19 cellular contexts compared by ENCODE assay signal in the genomic region with DNA sequence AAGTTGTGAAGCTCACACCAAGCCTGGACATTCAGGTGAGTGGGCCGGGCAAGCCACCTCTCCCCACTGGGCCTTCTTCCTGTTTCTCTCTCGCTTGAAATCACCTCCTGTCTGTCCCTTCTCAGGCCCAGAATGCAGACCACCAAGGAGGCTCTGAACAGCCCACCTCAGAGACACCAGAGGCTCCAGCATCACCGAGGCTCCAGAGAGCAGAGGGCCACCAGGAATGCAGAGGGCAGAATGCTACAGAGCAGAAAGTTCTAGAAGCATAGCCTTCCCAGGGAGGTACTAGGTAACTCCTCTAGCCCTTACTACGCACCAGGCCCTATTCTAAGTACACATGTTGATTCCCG. TPM values are rescaled to one million over a fixed set of nuclear protein-coding genes. Genes with fewer than 3 reads are reported as not detected.
DNase-seq lines count a peak whose midpoint lies in the region; ATAC-seq, FAIRE-seq and TF ChIP-seq lines count a peak whose summit lies in the region.
"Had no signal": no experiment of that assay in that cellular context is flagged by ENCODE, and none has a peak within 500 bp of the region (broad histone marks: within the 10 kb centered on the region; RNA-seq: fewer than 3 reads in every experiment).

No MANE protein-coding gene starts in this region.

- no peaks in the 10 kb centered on the region for H3K9me2 ChIP-seq in Loucy (replicated peaks; ENCODE audit: low read depth, low read length)

- no peak for DNase-seq in activated naive CD4-positive, alpha-beta T cell treated with Interleukin-2 at 50 U/mL for 16 hours
- no peak for DNase-seq in activated naive CD8-positive, alpha-beta T cell treated with anti-CD3 and anti-CD28 coated beads, Interleukin-2, amount 50 U/mL, for 24 hours
- DNase-seq in transverse colon, result no peak
- no peak for DNase-seq in frontal cortex (ENCODE audit: low spot score in 2 of 2)
- DNase-seq in lower lobe of right lung, result no peak
- DNase-seq: amniotic stem cell, HFFc6, KBM-7, left ventricle myocardium inferior, stomach, uterus had no signal

- no peaks in the 10 kb centered on the region for H3K27me3 Mint-ChIP-seq in activated naive CD4-positive, alpha-beta T cell treated with anti-CD3 and anti-CD28 coated beads, Interleukin-2, amount 50 U/mL, for 24 hours
- peaks cover 2% of the 10 kb centered on the region for H3K27me3 Mint-ChIP-seq in activated naive CD8-positive, alpha-beta T cell treated with anti-CD3 and anti-CD28 coated beads, Interleukin-2, amount 50 U/mL, for 24 hours

- no peaks in the 10 kb centered on the region for H3F3A ChIP-seq in Loucy (ENCODE audit: low read depth)

- TF ChIP-seq EP300 in transverse colon (IDR thresholded peaks at IDR 0.05; ENCODE audit: low read depth), result no peak

- FAIRE-seq in frontal cortex (lab: Jason Lieb, UNC), result no peak
- FAIRE-seq: endometrium had no signal

- TF ChIP-seq CTCF in Loucy (conservative IDR thresholded peaks at IDR 0.05; ENCODE audit: low read length) (no peak), transverse colon (IDR thresholded peaks at IDR 0.05) (no peak), lower lobe of right lung (IDR thresholded peaks at IDR 0.05) (no peak)

- peak overlapping the region; percentile 30 for H3K4me3 Mint-ChIP-seq in activated naive CD4-positive, alpha-beta T cell treated with anti-CD3 and anti-CD28 coated beads, Interleukin-2, amount 50 U/mL, for 24 hours
- H3K4me3 Mint-ChIP-seq in activated naive CD8-positive, alpha-beta T cell treated with anti-CD3 and anti-CD28 coated beads, Interleukin-2, amount 50 U/mL, for 24 hours, result peak overlapping the region; percentile 48
- H3K4me3 Mint-ChIP-seq: HFFc6 had no signal

- 54 to 86% methylated on average over 1 to 5 of the region's 5 CpGs for WGBS in transverse colon (ENCODE audit: low coverage in 1 of 2), 2 donors

- in situ Hi-C loops in transverse colon (cut with MboI; ENCODE audit: low pct_ligation_motif_present in 1 of 4, low pct_unique_long_range_greater_than_20kb in 1 of 4, low sequenced_read_pairs in 3 of 4), result no loop called here

- intact Hi-C loops in transverse colon (cut with DNase I; ENCODE audit: low total_unique reads) (no loop called here), lower lobe of right lung (cut with DNase I) (no loop called here)

- H3K9me3 ChIP-seq in Loucy (ENCODE audit: insufficient read depth, low read depth, low read length) (no peaks in the 10 kb centered on the region), transverse colon (no peaks in the 10 kb centered on the region), lower lobe of right lung (no peaks in the 10 kb centered on the region)
- H3K9me3 ChIP-seq: uterus had no signal

- peaks cover 59% of the 10 kb centered on the region for H3K4me1 Mint-ChIP-seq in activated naive CD4-positive, alpha-beta T cell treated with anti-CD3 and anti-CD28 coated beads, Interleukin-2, amount 50 U/mL, for 24 hours
- H3K4me1 Mint-ChIP-seq in activated naive CD8-positive, alpha-beta T cell treated with anti-CD3 and anti-CD28 coated beads, Interleukin-2, amount 50 U/mL, for 24 hours, result peaks cover 92% of the 10 kb centered on the region

- H3K4me3 ChIP-seq in Loucy (ENCODE audit: low read length, poor library complexity, severe bottlenecking) (peak overlapping the region; percentile 34), transverse colon (no peak overlapping the region), lower lobe of right lung (no peak overlapping the region)
- H3K4me3 ChIP-seq: left ventricle myocardium inferior, stomach, uterus had no signal

- no peaks in the 10 kb centered on the region for H3K36me3 ChIP-seq in Loucy (ENCODE audit: insufficient read depth, low read length)
- H3K36me3 ChIP-seq in transverse colon, result no peaks in the 10 kb centered on the region
- no peaks in the 10 kb centered on the region for H3K36me3 ChIP-seq in lower lobe of right lung
- H3K36me3 ChIP-seq: left ventricle myocardium inferior, stomach, uterus had no signal

- H3K27me3 ChIP-seq in Loucy (ENCODE audit: insufficient read depth, low read length, poor library complexity, severe bottlenecking) (no peaks in the 10 kb centered on the region), transverse colon (no peaks in the 10 kb centered on the region), lower lobe of right lung (ENCODE audit: low read depth) (no peaks in the 10 kb centered on the region)
- H3K27me3 ChIP-seq: uterus had no signal

- peak overlapping the region; percentile 91 for H3K27ac Mint-ChIP-seq in activated naive CD4-positive, alpha-beta T cell treated with anti-CD3 and anti-CD28 coated beads, Interleukin-2, amount 50 U/mL, for 24 hours
- peak overlapping the region; percentile 97 for H3K27ac Mint-ChIP-seq in activated naive CD8-positive, alpha-beta T cell treated with anti-CD3 and anti-CD28 coated beads, Interleukin-2, amount 50 U/mL, for 24 hours
- H3K27ac Mint-ChIP-seq: HFFc6 had no signal

- TF ChIP-seq POLR2A in transverse colon (IDR thresholded peaks at IDR 0.05), result no peak

- H3K9ac ChIP-seq in Loucy (ENCODE audit: low read depth, low read length, poor library complexity, severe bottlenecking), result peak overlapping the region; percentile 50

- no peaks in the 10 kb centered on the region for H3K9me3 Mint-ChIP-seq in activated naive CD4-positive, alpha-beta T cell treated with anti-CD3 and anti-CD28 coated beads, Interleukin-2, amount 50 U/mL, for 24 hours
- no peaks in the 10 kb centered on the region for H3K9me3 Mint-ChIP-seq in activated naive CD8-positive, alpha-beta T cell treated with anti-CD3 and anti-CD28 coated beads, Interleukin-2, amount 50 U/mL, for 24 hours

- H3K36me3 Mint-ChIP-seq in activated naive CD4-positive, alpha-beta T cell treated with anti-CD3 and anti-CD28 coated beads, Interleukin-2, amount 50 U/mL, for 24 hours, result no peaks in the 10 kb centered on the region
- H3K36me3 Mint-ChIP-seq in activated naive CD8-positive, alpha-beta T cell treated with anti-CD3 and anti-CD28 coated beads, Interleukin-2, amount 50 U/mL, for 24 hours (ENCODE audit: low read depth), result no peaks in the 10 kb centered on the region

- H3K79me2 ChIP-seq in Loucy (ENCODE audit: insufficient read depth, low read length), result no peaks in the 10 kb centered on the region

- peaks cover 60% of the 10 kb centered on the region for H3K4me1 ChIP-seq in Loucy (ENCODE audit: insufficient read depth, low read length, poor library complexity, severe bottlenecking)
- peaks cover 14 to 25% (median 24%) of the 10 kb centered on the region in 4 donors for H3K4me1 ChIP-seq in transverse colon
- peaks cover 10% of the 10 kb centered on the region for H3K4me1 ChIP-seq in lower lobe of right lung
- H3K4me1 ChIP-seq: uterus had no signal

- H4K20me1 ChIP-seq in Loucy (ENCODE audit: insufficient read depth, low read length, poor library complexity, severe bottlenecking), result no peaks in the 10 kb centered on the region

- no peak overlapping the region for H2AFZ ChIP-seq in Loucy (ENCODE audit: low read length)

- peak overlapping the region in 3 of 4 donors; percentile 21 to 58 (median 27) for H3K27ac ChIP-seq in transverse colon
- H3K27ac ChIP-seq in lower lobe of right lung, result no peak overlapping the region
- H3K27ac ChIP-seq: HL-60, left ventricle myocardium inferior, uterus had no signal

- no peak for ATAC-seq in activated naive CD8-positive, alpha-beta T cell treated with anti-CD3 and anti-CD28 coated beads, Interleukin-2, amount 50 U/mL, for 24 hours
- ATAC-seq in lower lobe of right lung (no peak), HG02763 (IDR thresholded peaks at IDR 0.05; ENCODE audit: unreplicated experiment) (no peak)

- H3K4me2 ChIP-seq in Loucy (ENCODE audit: low read depth, low read length, poor library complexity, severe bottlenecking), result peak overlapping the region; percentile 69

RNA-seq across cellular contexts. Expression of gene IL2RB, which starts 14.8 kb away (rescaled TPM):
- total RNA-seq in transverse colon (1 to 10 TPM; 1.1 to 3.4 (median 2.6) TPM), frontal cortex (not detected), lower lobe of right lung (10.2 TPM)
- total RNA-seq: HFFc6, SK-MEL-5 had no signal

RNA-seq across cellular contexts. Expression of gene C1QTNF6, which starts 23.5 kb away (rescaled TPM):
- total RNA-seq in transverse colon (10 to 100 TPM in 1 of 4 donors, 1 to 10 TPM in 3; 1.4 to 68.8 (median 7.5) TPM), frontal cortex (3.7 TPM), lower lobe of right lung (5.3 TPM)

RNA-seq across cellular contexts. Expression of gene SSTR3, which starts 47.8 kb away (rescaled TPM):
- total RNA-seq in transverse colon (under 1 TPM in 2 of 4 donors, not detected in 2; 0.16 to 0.41 TPM), frontal cortex (0.41 TPM), lower lobe of right lung (not detected)
- total RNA-seq: fibroblast of villous mesenchyme, HFFc6, left ventricle myocardium inferior, posterior vena cava, SK-MEL-5 had no signal

RNA-seq across cellular contexts. Expression of gene TMPRSS6, which starts 55.0 kb away (rescaled TPM):
- 1 to 10 TPM in 1 of 4 donors, under 1 TPM in 2, not detected in 1; 0.16 to 4.9 (median 0.41) TPM for total RNA-seq in transverse colon
- not detected for total RNA-seq in frontal cortex
- 0.53 TPM for total RNA-seq in lower lobe of right lung
- total RNA-seq: fibroblast of villous mesenchyme, HFFc6, left ventricle myocardium inferior, posterior vena cava, SK-MEL-5, uterus had no signal
